Comparison of ENCODE assay signal across 19 cellular contexts in the genomic region with DNA sequence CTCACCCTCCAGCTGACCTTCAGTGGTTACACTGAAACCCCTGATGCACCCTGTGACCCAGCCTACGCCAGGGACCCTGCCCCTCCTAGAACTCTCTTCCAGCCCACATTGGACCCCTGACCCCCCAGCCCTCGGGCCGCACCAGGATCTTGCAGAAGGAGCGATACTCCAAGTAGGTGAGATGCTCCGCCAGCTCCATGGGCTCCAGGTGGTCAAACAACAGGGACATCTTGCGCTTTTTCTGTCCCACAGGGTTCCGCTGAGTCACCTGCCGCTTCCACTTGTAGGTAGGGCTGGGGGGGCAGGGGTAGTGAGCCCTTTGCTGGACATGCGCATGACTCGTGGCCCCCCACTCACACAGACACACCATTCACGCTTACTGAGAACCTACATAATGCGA. TPM values are rescaled to one million over a fixed set of nuclear protein-coding genes. Genes with fewer than 3 reads are reported as not detected.
DNase-seq lines count a peak whose midpoint lies in the region; ATAC-seq lines count a peak whose summit lies in the region.
"Had no signal": no experiment of that assay in that cellular context is flagged by ENCODE, and none has a peak within 500 bp of the region (broad histone marks: within the 10 kb centered on the region; RNA-seq: fewer than 3 reads in every experiment).

No MANE protein-coding gene starts in this region.

- peaks cover 13% of the 10 kb centered on the region for H3K36me3 Mint-ChIP-seq in T-helper 17 cell (ENCODE audit: low read depth)
- H3K36me3 Mint-ChIP-seq in naive thymus-derived CD4-positive, alpha-beta T cell = peaks cover 4 to 33% (median 18%) of the 10 kb centered on the region in 5 donors

- H3K4me1 Mint-ChIP-seq in T-helper 17 cell = peaks cover 42% of the 10 kb centered on the region
- peaks cover 25 to 56% (median 39%) of the 10 kb centered on the region in 7 donors for H3K4me1 Mint-ChIP-seq in naive thymus-derived CD4-positive, alpha-beta T cell

- H3K9me3 ChIP-seq in T-helper 17 cell (ENCODE audit: control insufficient read depth, low read length, poor library complexity, severe bottlenecking) = no peaks in the 10 kb centered on the region
- H3K9me3 ChIP-seq in naive thymus-derived CD4-positive, alpha-beta T cell (ENCODE audit: control insufficient read depth in 2 of 3, low read length in 3 of 3) = no peaks in the 10 kb centered on the region
- H3K9me3 ChIP-seq: A549, BE2C had no signal

- peaks cover 0 to 16% of the 10 kb centered on the region in 2 donors for H3K4me1 ChIP-seq in naive thymus-derived CD4-positive, alpha-beta T cell (ENCODE audit: control insufficient read depth in 2 of 2, insufficient read depth in 2 of 2, low read length in 2 of 2)
- H3K4me1 ChIP-seq: BE2C had no signal

- H3K9me3 Mint-ChIP-seq in naive thymus-derived CD4-positive, alpha-beta T cell = peaks cover 0 to 5% (median 0%) of the 10 kb centered on the region in 11 donors

- H3K4me3 ChIP-seq in naive thymus-derived CD4-positive, alpha-beta T cell (ENCODE audit: low read length) = no peak overlapping the region
- H3K4me3 ChIP-seq: A549, SJSA1 had no signal

- peak overlapping the region; percentile 85 for H3K4me3 Mint-ChIP-seq in T-helper 17 cell
- H3K4me3 Mint-ChIP-seq in naive thymus-derived CD4-positive, alpha-beta T cell = peak overlapping the region in 4 of 10 donors; percentile 65 to 84 (median 76)

- ATAC-seq in Right ventricle myocardium inferior = no peak
- no peak for ATAC-seq in Right ventricle myocardium superior (ENCODE audit: poor library complexity)
- no peak for ATAC-seq in T-helper 17 cell
- no peak for ATAC-seq in naive thymus-derived CD4-positive, alpha-beta T cell
- ATAC-seq in GM19467 (IDR thresholded peaks at IDR 0.05; ENCODE audit: unreplicated experiment) = no peak
- ATAC-seq: A549, Panc1 had no signal

- CTCF ChIA-PET in naive thymus-derived CD4-positive, alpha-beta T cell (lab: Charles Lee) = interaction anchor here (1.4 to 18.4 kb wide), 2 partner anchors 18 to 28 kb away, joined by 4 to 305 read pairs; partner anchors contain the start of gene PYGM

- intact Hi-C loops in Right ventricle myocardium inferior (cut with DNase I) = no loop called here
- intact Hi-C loops in Right ventricle myocardium superior (cut with DNase I) = no loop called here
- intact Hi-C loops in naive thymus-derived CD4-positive, alpha-beta T cell (cut with micrococcal nuclease) = loop anchor here (5.0 to 10.0 kb wide), 2 partner anchors 272 to 375 kb away; partner anchors contain the start of genes ARL2 (in 1 of the 2), TM7SF2 (in 1 of the 2) and ZNHIT2 (in 1 of the 2)

- peak; percentile 53 for DNase-seq in Right ventricle myocardium inferior (ENCODE audit: missing footprints)
- DNase-seq in Right ventricle myocardium superior = no peak
- DNase-seq in T-helper 17 cell = no peak
- DNase-seq in naive thymus-derived CD4-positive, alpha-beta T cell = no peak
- DNase-seq in GF-D8 (lab: John Stamatoyannopoulos, UW) = no peak
- no peak for DNase-seq in effector CD4-positive, alpha-beta T cell
- DNase-seq: BE2C, DMS153, NCI-H1092 treated with DMSO at 0.1 percent for 48 hours, NCI-H1436 treated with DMSO at 0.1 percent for 48 hours, NCI-H2081, NCI-H2171, NCI-H524 treated with DMSO at 0.1 percent for 48 hours, NCI-H82 had no signal

- POLR2A ChIA-PET in naive thymus-derived CD4-positive, alpha-beta T cell (lab: Charles Lee) = interaction anchor here (0.6 to 39.7 kb wide), 4 partner anchors 15 to 372 kb away, joined by 3 to 1956 read pairs (median 5); partner anchors contain the start of genes PYGM, SF1 and TM7SF2

- H3K27ac Mint-ChIP-seq in T-helper 17 cell = no peak overlapping the region
- H3K27ac Mint-ChIP-seq in naive thymus-derived CD4-positive, alpha-beta T cell = peak overlapping the region in 5 of 9 donors; percentile 41 to 90 (median 83)

- H3K36me3 ChIP-seq in naive thymus-derived CD4-positive, alpha-beta T cell (ENCODE audit: control insufficient read depth in 2 of 3, insufficient read depth in 3 of 3, low read length in 3 of 3) = peaks cover 15 to 80% (median 31%) of the 10 kb centered on the region in 3 experiments
- H3K36me3 ChIP-seq: BE2C, SJSA1 had no signal

- no peak overlapping the region for H3K27ac ChIP-seq in naive thymus-derived CD4-positive, alpha-beta T cell (ENCODE audit: low read depth, low read length)
- H3K27ac ChIP-seq: A549, KMS-11, SJSA1 had no signal

- no peaks in the 10 kb centered on the region for H3K27me3 ChIP-seq in naive thymus-derived CD4-positive, alpha-beta T cell (ENCODE audit: control insufficient read depth in 2 of 2, insufficient read depth in 2 of 2, low read length in 2 of 2)

- no peaks in the 10 kb centered on the region for H3K27me3 Mint-ChIP-seq in T-helper 17 cell
- no peaks in the 10 kb centered on the region for H3K27me3 Mint-ChIP-seq in naive thymus-derived CD4-positive, alpha-beta T cell

RNA-seq across cellular contexts. Expression of gene RASGRP2, which starts 4.1 kb away (rescaled TPM):
- total RNA-seq in Right ventricle myocardium inferior (46.8 TPM), Right ventricle myocardium superior (38.4 TPM), T-helper 17 cell (100 to 1,000 TPM; 464 to 502 TPM)
- total RNA-seq in naive thymus-derived CD4-positive, alpha-beta T cell = 100 to 1,000 TPM; 211 to 697 (median 654) TPM
- 100 to 1,000 TPM; 197 to 312 TPM for polyA plus RNA-seq in naive thymus-derived CD4-positive, alpha-beta T cell

RNA-seq across cellular contexts. Expression of gene NRXN2, which starts 16.9 kb away (rescaled TPM):
- total RNA-seq in Right ventricle myocardium inferior (1.9 TPM), Right ventricle myocardium superior (0.86 TPM), T-helper 17 cell (under 1 TPM; 0.21 to 0.32 TPM)
- total RNA-seq in naive thymus-derived CD4-positive, alpha-beta T cell = under 1 TPM in 3 of 5 experiments, not detected in 2; 0.07 to 0.71 (median 0.27) TPM
- not detected for polyA plus RNA-seq in naive thymus-derived CD4-positive, alpha-beta T cell
- total RNA-seq: SJSA1 had no signal

RNA-seq across cellular contexts. Expression of gene PYGM, which starts 19.9 kb away (rescaled TPM):
- total RNA-seq in Right ventricle myocardium inferior = 179 TPM
- 183 TPM for total RNA-seq in Right ventricle myocardium superior
- 10 to 100 TPM; 11.8 to 27.1 TPM for total RNA-seq in T-helper 17 cell
- 10 to 100 TPM in 4 of 5 experiments, 1 to 10 TPM in 1; 8.0 to 16.2 (median 13.9) TPM for total RNA-seq in naive thymus-derived CD4-positive, alpha-beta T cell
- under 1 TPM; 0.26 to 0.64 TPM for polyA plus RNA-seq in naive thymus-derived CD4-positive, alpha-beta T cell

RNA-seq across cellular contexts. Expression of gene SF1, which starts 38.5 kb away (rescaled TPM):
- 172 TPM for total RNA-seq in Right ventricle myocardium inferior
- total RNA-seq in Right ventricle myocardium superior = 182 TPM
- total RNA-seq in T-helper 17 cell = 1,000 to 10,000 TPM; 1,476 to 1,622 TPM
- 1,000 to 10,000 TPM in 2 of 5 experiments, 100 to 1,000 TPM in 3; 462 to 1,612 (median 904) TPM for total RNA-seq in naive thymus-derived CD4-positive, alpha-beta T cell
- polyA plus RNA-seq in naive thymus-derived CD4-positive, alpha-beta T cell = 100 to 1,000 TPM; 101 to 155 TPM

Comparison
In these comparisons a context has a peak if more than half of its experiments do, and no peak if none do; other contexts are left out.
1. intact Hi-C loops: an anchor here in naive thymus-derived CD4-positive, alpha-beta T cell (5.0 to 10.0 kb wide); none called in Right ventricle myocardium inferior and Right ventricle myocardium superior.